Comparison of ENCODE assay signal across 7 cellular contexts in genomic region chr3:47760207-47760606, GRCh38. TPM values are rescaled to one million over a fixed set of nuclear protein-coding genes. Genes with fewer than 3 reads are reported as not detected.
DNase-seq lines count a peak whose midpoint lies in the region; ATAC-seq, FAIRE-seq and TF ChIP-seq lines count a peak whose summit lies in the region.
"Not testable (repeated sequence)": the region's sequence is repeated elsewhere in the genome, so short reads cannot be mapped to it uniquely, and the experiment has no call there.

No MANE protein-coding gene starts in this region.

- not testable (repeated sequence) for H3K4me3 ChIP-seq in GM23338; astrocyte (ENCODE audit: insufficient read depth, low read depth, low read length); testis

- H3K36me3 Mint-ChIP-seq in GM23338 (ENCODE audit: low read depth) (peaks cover 49% of the 10 kb centered on the region; the same call in 2 of the 3 replicates), nephron progenitor cell (ENCODE audit: low read depth) (peaks cover 68% of the 10 kb centered on the region)
- H3K36me3 Mint-ChIP-seq in activated CD8-positive, alpha-beta T cell treated with anti-CD3 and anti-CD28 coated beads for 36 hours (ENCODE audit: low read depth), result peaks cover 18% of the 10 kb centered on the region
- not testable (repeated sequence) for H3K36me3 Mint-ChIP-seq in astrocyte (ENCODE audit: low read depth, unreplicated experiment)
- peaks cover 85% of the 10 kb centered on the region for H3K36me3 Mint-ChIP-seq in stimulated activated effector memory CD8-positive, alpha-beta T cell treated with anti-CD3 and anti-CD28 coated beads, Interleukin-12 subunit alpha, Interleukin-12 subunit beta, amount 100 ng/mL, for 72 hours

- POLR2A ChIA-PET in activated CD8-positive, alpha-beta T cell treated with anti-CD3 and anti-CD28 coated beads for 36 hours (lab: Charles Lee), result interaction anchor here (1.0 kb wide), 1 partner anchor 133 kb away, joined by 4 read pairs; no protein-coding TSS in a partner anchor

- not testable (repeated sequence) for FAIRE-seq in astrocyte (lab: Jason Lieb, UNC)

- not testable (repeated sequence) for H3K9me3 Mint-ChIP-seq in GM23338; activated CD8-positive, alpha-beta T cell treated with anti-CD3 and anti-CD28 coated beads for 36 hours; astrocyte (ENCODE audit: unreplicated experiment); nephron progenitor cell; stimulated activated effector memory CD8-positive, alpha-beta T cell treated with anti-CD3 and anti-CD28 coated beads, Interleukin-12 subunit alpha, Interleukin-12 subunit beta, amount 100 ng/mL, for 72 hours

- not testable (repeated sequence) for H3K27me3 Mint-ChIP-seq in GM23338 (ENCODE audit: insufficient read depth, low read depth, poor library complexity); activated CD8-positive, alpha-beta T cell treated with anti-CD3 and anti-CD28 coated beads for 36 hours; astrocyte (ENCODE audit: low read depth, unreplicated experiment); nephron progenitor cell (ENCODE audit: low read depth, poor library complexity)

- H3K79me2 ChIP-seq in GM23338 (replicated peaks; ENCODE audit: insufficient read depth) (peaks cover 100% of the 10 kb centered on the region), astrocyte (ENCODE audit: insufficient read depth, low read length) (peaks cover 91% of the 10 kb centered on the region)

- peaks cover 17% of the 10 kb centered on the region for H3F3A ChIP-seq in GM23338 (replicated peaks; ENCODE audit: low read depth)

- H4K20me1 ChIP-seq in GM23338 (replicated peaks; ENCODE audit: insufficient read depth) (peaks cover 72% of the 10 kb centered on the region), astrocyte (ENCODE audit: insufficient read depth, low read length) (peaks cover 74% of the 10 kb centered on the region)

- not testable (repeated sequence) for H2AFZ ChIP-seq in GM23338; astrocyte (ENCODE audit: low read depth, low read length)

- H3K4me2 ChIP-seq in GM23338; astrocyte (ENCODE audit: low read length): not testable (repeated sequence)

- H3K27ac ChIP-seq in GM23338 (ENCODE audit: low read depth); astrocyte (ENCODE audit: low read depth, low read length): not testable (repeated sequence)
- H3K27ac ChIP-seq in testis, result peak overlapping the region in 1 of 2 donors; percentile 40

- not testable (repeated sequence) for H3K4me3 Mint-ChIP-seq in GM23338; activated CD8-positive, alpha-beta T cell treated with anti-CD3 and anti-CD28 coated beads for 36 hours; astrocyte (ENCODE audit: unreplicated experiment); nephron progenitor cell; stimulated activated effector memory CD8-positive, alpha-beta T cell treated with anti-CD3 and anti-CD28 coated beads, Interleukin-12 subunit alpha, Interleukin-12 subunit beta, amount 100 ng/mL, for 72 hours

- H3K27ac Mint-ChIP-seq in GM23338 (peak overlapping the region; percentile 84; the same call in 1 of the 2 replicates), astrocyte (ENCODE audit: unreplicated experiment) (peak overlapping the region; percentile 53), nephron progenitor cell (peak overlapping the region; percentile 69)
- peak overlapping the region; percentile 20 for H3K27ac Mint-ChIP-seq in activated CD8-positive, alpha-beta T cell treated with anti-CD3 and anti-CD28 coated beads for 36 hours
- H3K27ac Mint-ChIP-seq in stimulated activated effector memory CD8-positive, alpha-beta T cell treated with anti-CD3 and anti-CD28 coated beads, Interleukin-12 subunit alpha, Interleukin-12 subunit beta, amount 100 ng/mL, for 72 hours, result peak overlapping the region; percentile 26

- DNase-seq in GM23338 (ENCODE audit: low spot score); activated CD8-positive, alpha-beta T cell treated with anti-CD3 and anti-CD28 coated beads for 36 hours; astrocyte (ENCODE audit: low read depth); nephron progenitor cell; stimulated activated effector memory CD8-positive, alpha-beta T cell treated with anti-CD3 and anti-CD28 coated beads, Interleukin-12 subunit alpha, Interleukin-12 subunit beta, amount 100 ng/mL, for 72 hours (ENCODE audit: low spot score in 2 of 2): not testable (repeated sequence)
- peak; percentile 61 for DNase-seq in left lobe of liver (ENCODE audit: low spot score)
- DNase-seq in testis, result peak; percentile 60

- TF ChIP-seq POLR2A in testis (IDR thresholded peaks at IDR 0.05), result not testable (repeated sequence)

- not testable (repeated sequence) for H3K9me3 ChIP-seq in astrocyte (ENCODE audit: insufficient read depth, low read depth, low read length); testis

- not testable (repeated sequence) for H3K4me1 ChIP-seq in GM23338 (ENCODE audit: insufficient read depth); astrocyte (ENCODE audit: insufficient read depth, low read length); testis

- 75 to 80% methylated on average over 4 of the region's 4 CpGs for WGBS in testis, 2 donors

- intact Hi-C loops in activated CD8-positive, alpha-beta T cell treated with anti-CD3 and anti-CD28 coated beads for 36 hours (cut with micrococcal nuclease); testis (cut with DNase I; ENCODE audit: low total_unique reads): not testable (repeated sequence)

- TF ChIP-seq CTCF in GM23338 (conservative IDR thresholded peaks at IDR 0.05; ENCODE audit: low read depth in 2 of 2); activated CD8-positive, alpha-beta T cell treated with anti-CD3 and anti-CD28 coated beads for 36 hours (IDR thresholded peaks at IDR 0.05); astrocyte (IDR thresholded peaks at IDR 0.05; ENCODE audit: insufficient read depth, low read depth, low read length); nephron progenitor cell (IDR thresholded peaks at IDR 0.05); testis (IDR thresholded peaks at IDR 0.05): not testable (repeated sequence)

- not testable (repeated sequence) for H3K27me3 ChIP-seq in GM23338 (ENCODE audit: insufficient read depth); astrocyte (ENCODE audit: insufficient read depth, low read length); testis

- not testable (repeated sequence) for H3K9me2 ChIP-seq in GM23338 (ENCODE audit: insufficient read depth)

- H3K36me3 ChIP-seq in GM23338 (ENCODE audit: insufficient read depth) (peaks cover 19% of the 10 kb centered on the region), astrocyte (ENCODE audit: insufficient read depth, low read length) (peaks cover 11% of the 10 kb centered on the region)
- H3K36me3 ChIP-seq in testis (ENCODE audit: low read depth, missing control alignments), result not testable (repeated sequence)

- not testable (repeated sequence) for H3K4me1 Mint-ChIP-seq in GM23338; activated CD8-positive, alpha-beta T cell treated with anti-CD3 and anti-CD28 coated beads for 36 hours (ENCODE audit: low read depth); astrocyte (ENCODE audit: low read depth, unreplicated experiment); nephron progenitor cell; stimulated activated effector memory CD8-positive, alpha-beta T cell treated with anti-CD3 and anti-CD28 coated beads, Interleukin-12 subunit alpha, Interleukin-12 subunit beta, amount 100 ng/mL, for 72 hours

- CTCF ChIA-PET in activated CD8-positive, alpha-beta T cell treated with anti-CD3 and anti-CD28 coated beads for 36 hours (lab: Charles Lee), result not testable (repeated sequence)

- H3K9ac ChIP-seq in astrocyte (ENCODE audit: low read length), result not testable (repeated sequence)

- not testable (repeated sequence) for ATAC-seq in GM23338; activated CD8-positive, alpha-beta T cell treated with anti-CD3 and anti-CD28 coated beads for 36 hours; stimulated activated effector memory CD8-positive, alpha-beta T cell treated with anti-CD3 and anti-CD28 coated beads, Interleukin-12 subunit alpha, Interleukin-12 subunit beta, amount 100 ng/mL, for 72 hours
- ATAC-seq in left lobe of liver, result peak; percentile 71

RNA-seq across cellular contexts. Expression of gene SMARCC1, which starts 21.5 kb away (rescaled TPM):
- total RNA-seq in GM23338 (2014; rRNA removed; shearing (Covaris generic)), result 151 and 171 TPM in 2 replicates
- polyA plus RNA-seq in GM23338 (2016; fragmentation: Nextera tagmentation; extraction: Ambion mirVana) (93.7 and 105 TPM in 2 replicates), testis (ENCODE audit: insufficient read depth, low read depth, low replicate concordance) (48.1 TPM)
- total RNA-seq in activated CD8-positive, alpha-beta T cell treated with anti-CD3 and anti-CD28 coated beads for 36 hours, result 100 to 1,000 TPM; 106 to 113 TPM
- total RNA-seq in astrocyte (131 and 146 TPM in 2 replicates), left lobe of liver (23.8 TPM), testis (10 to 100 TPM; 64.4 to 80.1 TPM)

RNA-seq across cellular contexts. Expression of gene DHX30, which starts 42.7 kb away (rescaled TPM):
- 113 and 125 TPM in 2 replicates for total RNA-seq in GM23338 (2014; rRNA removed; shearing (Covaris generic))
- polyA plus RNA-seq in GM23338 (2016; fragmentation: Nextera tagmentation; extraction: Ambion mirVana) (47.5 and 52.8 TPM in 2 replicates), testis (ENCODE audit: insufficient read depth, low read depth, low replicate concordance) (216 TPM)
- total RNA-seq in activated CD8-positive, alpha-beta T cell treated with anti-CD3 and anti-CD28 coated beads for 36 hours, result 10 to 100 TPM; 81.5 to 84.2 TPM
- total RNA-seq in astrocyte (50.0 and 50.5 TPM in 2 replicates), left lobe of liver (27.8 TPM), testis (100 to 1,000 TPM; 178 to 187 TPM)

Comparison
In these comparisons a context has a peak if more than half of its experiments do, and no peak if none do; other contexts are left out.
1. H3K27ac Mint-ChIP-seq: peak in every context shown above with its lines; median percentile 84 in GM23338; 69 in nephron progenitor cell; 53 in astrocyte; 26 in stimulated activated effector memory CD8-positive, alpha-beta T cell treated with anti-CD3 and anti-CD28 coated beads, Interleukin-12 subunit alpha, Interleukin-12 subunit beta, amount 100 ng/mL, for 72 hours; 20 in activated CD8-positive, alpha-beta T cell treated with anti-CD3 and anti-CD28 coated beads for 36 hours.